ENCODE assay signal across 8 cellular contexts in the genomic region with DNA sequence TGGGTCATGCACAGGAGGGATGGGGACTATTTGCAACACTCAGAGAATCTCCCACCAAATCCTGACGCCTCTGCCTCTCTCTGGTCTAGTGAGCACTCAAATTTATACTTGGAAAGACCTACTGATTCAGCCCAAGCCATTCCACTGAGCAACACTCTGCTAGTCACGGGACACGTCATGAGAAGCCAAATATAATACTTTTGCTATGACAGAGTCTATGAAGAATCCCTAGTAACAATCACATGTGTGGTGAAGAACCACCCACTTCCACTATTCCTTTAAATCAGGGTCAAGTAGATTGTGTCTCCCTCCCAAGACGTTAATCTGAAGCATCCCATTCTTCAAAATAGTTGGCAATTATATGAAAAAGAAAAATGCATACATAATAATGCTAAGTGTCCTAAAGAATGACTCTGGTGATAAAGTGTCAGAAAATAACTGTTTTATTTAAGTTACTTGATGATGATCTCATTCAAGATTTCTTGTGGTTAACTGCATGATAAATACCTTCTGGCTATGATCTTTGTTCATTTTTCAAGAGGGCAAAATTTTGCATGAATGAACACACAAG. TPM values are rescaled to one million over a fixed set of nuclear protein-coding genes. Genes with fewer than 3 reads are reported as not detected.
DNase-seq lines count a peak whose midpoint lies in the region; ATAC-seq and TF ChIP-seq lines count a peak whose summit lies in the region.

No MANE protein-coding gene starts in this region.

- H3K9me3 ChIP-seq in adrenal gland (replicated peaks in 1 of 3) = no peaks in the 10 kb centered on the region

- peaks cover 29 to 49% of the 10 kb centered on the region in 2 donors for H3K4me1 ChIP-seq in adrenal gland (replicated peaks in 1 of 2)

- 51 to 62% (median 56%) methylated on average over 4 of the region's 4 CpGs for WGBS in adrenal gland, 4 donors

- ATAC-seq in GM21447 (IDR thresholded peaks at IDR 0.05; ENCODE audit: unreplicated experiment) = no peak

- no peak overlapping the region for H3K4me3 ChIP-seq in adrenal gland
- no peak overlapping the region for H3K4me3 ChIP-seq in kidney epithelial cell (ENCODE audit: low read depth, low read length)

- peak overlapping the region in 2 of 5 donors; percentile 5 for H3K27ac ChIP-seq in adrenal gland

- intact Hi-C loops in adrenal gland (cut with DNase I) = no loop called here

- H3K27me3 ChIP-seq in adrenal gland (no peaks in the 10 kb centered on the region), kidney epithelial cell (ENCODE audit: control insufficient read depth, insufficient read depth, low read length) (no peaks in the 10 kb centered on the region)

- no peak for TF ChIP-seq POLR2A in adrenal gland (IDR thresholded peaks at IDR 0.05)

- TF ChIP-seq CTCF in adrenal gland (IDR thresholded peaks at IDR 0.05) (no peak), kidney epithelial cell (IDR thresholded peaks at IDR 0.05; ENCODE audit: insufficient read depth, low read length, poor library complexity, severe bottlenecking) (no peak)

- DNase-seq in AG08395 (ENCODE audit: low spot score) = peak; percentile 94
- peak; percentile 98 for DNase-seq in HCEC 1CT
- peak in 4 of 7 donors; percentile 26 to 43 (median 36) for DNase-seq in adrenal gland
- peak; percentile 86 for DNase-seq in kidney epithelial cell (ENCODE audit: low read depth)
- DNase-seq in dermis blood vessel endothelial cell = no peak
- DNase-seq in retina = no peak
- no peak for DNase-seq in T-helper 1 cell

- H3K36me3 ChIP-seq in adrenal gland (replicated peaks in 1 of 2) (no peaks in the 10 kb centered on the region), kidney epithelial cell (ENCODE audit: control insufficient read depth, insufficient read depth, low read length) (no peaks in the 10 kb centered on the region)

RNA-seq across cellular contexts. Expression of a gene that starts 28.5 kb away (rescaled TPM):
- total RNA-seq in adrenal gland (10 to 100 TPM; 40.8 to 96.7 (median 54.2) TPM), kidney epithelial cell (78.7 and 119 TPM in 2 replicates), dermis blood vessel endothelial cell (70.8 and 98.8 TPM in 2 replicates)
- polyA plus RNA-seq in adrenal gland = 100 to 1,000 TPM in 1 of 3 donors, 10 to 100 TPM in 2; 12.3 to 113 (median 17.4) TPM

Comparison
In these comparisons a context has a peak if more than half of its experiments do, and no peak if none do; other contexts are left out.
1. DNase-seq: peak in AG08395 (single experiment), HCEC 1CT (single experiment), adrenal gland (4 of 7) and kidney epithelial cell (single experiment); none in dermis blood vessel endothelial cell (single experiment), retina (single experiment) and T-helper 1 cell (0 of 5).